27 cellular contexts compared by ENCODE assay signal in genomic region chr19:33828266-33829075, GRCh38. TPM values are rescaled to one million over a fixed set of nuclear protein-coding genes. Genes with fewer than 3 reads are reported as not detected.
"Had no signal": no experiment of that assay in that cellular context is flagged by ENCODE, and none has a peak within 500 bp of the region (broad histone marks: within the 10 kb centered on the region; RNA-seq: fewer than 3 reads in every experiment).

No MANE protein-coding gene starts in this region.

- H3K9me3 Mint-ChIP-seq: activated CD4-positive, alpha-beta T cell treated with anti-CD3 and anti-CD28 coated beads, Interleukin-2, amount 10 ng/mL, durations not matched to agents 7 days and 5 days; activated naive CD4-positive, alpha-beta T cell treated with anti-CD3 and anti-CD28 coated beads for 36 hours; activated T-cell treated with anti-CD3 and anti-CD28 coated beads, Interleukin-2, amount 50 U/mL, for 72 hours; immature natural killer cell; nephron progenitor cell; stimulated activated naive B cell treated with anti-CD40 and anti-IgM and Interleukin-4, amounts not matched to agents 10 μg/mL and 1 μg/mL and 100 μg/mL, for 72 hours; T-cell; T-helper 2 cell treated with Interferon-gamma antibody and Interleukin-4, amounts not matched to agents 5 μg/mL and 100 μg/mL, for 36 hours had no signal

- H3K4me1 ChIP-seq: body of pancreas, testis, upper lobe of left lung had no signal

- H3K4me3 ChIP-seq: body of pancreas, cardiac muscle cell, hepatocyte, mucosa of descending colon, testis, upper lobe of left lung had no signal

- H3K27ac ChIP-seq: body of pancreas, cardiac muscle cell, hepatocyte, testis, upper lobe of left lung, VCaP had no signal

- H3K4me3 Mint-ChIP-seq: activated CD4-positive, alpha-beta T cell treated with anti-CD3 and anti-CD28 coated beads, Interleukin-2, amount 10 ng/mL, durations not matched to agents 7 days and 5 days; activated naive CD4-positive, alpha-beta T cell treated with anti-CD3 and anti-CD28 coated beads for 36 hours; activated T-cell treated with anti-CD3 and anti-CD28 coated beads, Interleukin-2, amount 50 U/mL, for 72 hours; immature natural killer cell; nephron progenitor cell; stimulated activated naive B cell treated with anti-CD40 and anti-IgM and Interleukin-4, amounts not matched to agents 10 μg/mL and 1 μg/mL and 100 μg/mL, for 72 hours; T-cell; T-helper 2 cell treated with Interferon-gamma antibody and Interleukin-4, amounts not matched to agents 5 μg/mL and 100 μg/mL, for 36 hours had no signal

- H3K36me3 Mint-ChIP-seq: immature natural killer cell; stimulated activated naive B cell treated with anti-CD40 and anti-IgM and Interleukin-4, amounts not matched to agents 10 μg/mL and 1 μg/mL and 100 μg/mL, for 72 hours; T-cell had no signal

- H3K9me3 ChIP-seq: body of pancreas, mucosa of descending colon, testis, upper lobe of left lung had no signal

- H3K4me1 Mint-ChIP-seq: activated CD4-positive, alpha-beta T cell treated with anti-CD3 and anti-CD28 coated beads, Interleukin-2, amount 10 ng/mL, durations not matched to agents 7 days and 5 days; immature natural killer cell; stimulated activated naive B cell treated with anti-CD40 and anti-IgM and Interleukin-4, amounts not matched to agents 10 μg/mL and 1 μg/mL and 100 μg/mL, for 72 hours had no signal

- H3K36me3 ChIP-seq: cardiac muscle cell, upper lobe of left lung had no signal

- FAIRE-seq: frontal cortex, small intestine had no signal

- ATAC-seq: activated CD4-positive, CD25-positive, alpha-beta regulatory T cell treated with anti-CD3 and anti-CD28 coated beads, Interleukin-2, amount 50 U/mL, for 24 hours; activated T-cell treated with anti-CD3 and anti-CD28 coated beads, Interleukin-2, amount 50 U/mL, for 72 hours; body of pancreas; mucosa of descending colon; sciatic nerve; stimulated activated naive B cell treated with anti-CD40 and anti-IgM and Interleukin-4, amounts not matched to agents 10 μg/mL and 1 μg/mL and 100 μg/mL, for 72 hours; T-cell had no signal

- H3K27ac Mint-ChIP-seq: activated CD4-positive, alpha-beta T cell treated with anti-CD3 and anti-CD28 coated beads, Interleukin-2, amount 10 ng/mL, durations not matched to agents 7 days and 5 days; activated naive CD4-positive, alpha-beta T cell treated with anti-CD3 and anti-CD28 coated beads for 36 hours; activated T-cell treated with anti-CD3 and anti-CD28 coated beads, Interleukin-2, amount 50 U/mL, for 72 hours; immature natural killer cell; nephron progenitor cell; stimulated activated naive B cell treated with anti-CD40 and anti-IgM and Interleukin-4, amounts not matched to agents 10 μg/mL and 1 μg/mL and 100 μg/mL, for 72 hours; T-cell; T-helper 2 cell treated with Interferon-gamma antibody and Interleukin-4, amounts not matched to agents 5 μg/mL and 100 μg/mL, for 36 hours had no signal

- H3K27me3 ChIP-seq: body of pancreas, cardiac muscle cell, hepatocyte, testis, upper lobe of left lung had no signal

- DNase-seq: activated CD4-positive, alpha-beta T cell treated with anti-CD3 and anti-CD28 coated beads, Interleukin-2, amount 10 ng/mL, durations not matched to agents 7 days and 5 days; activated effector memory CD4-positive, alpha-beta T cell treated with Interleukin-2 at 50 U/mL for 16 hours; activated naive CD4-positive, alpha-beta T cell treated with anti-CD3 and anti-CD28 coated beads for 36 hours; activated T-cell treated with anti-CD3 and anti-CD28 coated beads, Interleukin-2, amount 50 U/mL, for 72 hours; body of pancreas; effector CD4-positive, alpha-beta T cell; glutamatergic neuron; immature natural killer cell; kidney glomerular epithelial cell; mesenchymal stem cell; mucosa of descending colon; nephron progenitor cell; nucleus accumbens; small intestine; stimulated activated CD4-positive, alpha-beta T cell treated with anti-CD3 and anti-CD28 coated beads, Interleukin-15, amount 100 ng/mL, for 24 hours; stimulated activated CD8-positive, alpha-beta memory T cell treated with anti-CD3 and anti-CD28 coated beads, Interleukin-4, amount 100 ng/mL, for 48 hours; stimulated activated naive B cell treated with anti-CD40 and anti-IgM and Interleukin-4, amounts not matched to agents 10 μg/mL and 1 μg/mL and 100 μg/mL, for 72 hours; T-cell; testis; upper lobe of left lung had no signal

RNA-seq across cellular contexts. Expression of gene KCTD15, which starts 31.8 kb away (rescaled TPM):
- polyA plus RNA-seq: immature natural killer cell had no signal
